In the genomic region with DNA sequence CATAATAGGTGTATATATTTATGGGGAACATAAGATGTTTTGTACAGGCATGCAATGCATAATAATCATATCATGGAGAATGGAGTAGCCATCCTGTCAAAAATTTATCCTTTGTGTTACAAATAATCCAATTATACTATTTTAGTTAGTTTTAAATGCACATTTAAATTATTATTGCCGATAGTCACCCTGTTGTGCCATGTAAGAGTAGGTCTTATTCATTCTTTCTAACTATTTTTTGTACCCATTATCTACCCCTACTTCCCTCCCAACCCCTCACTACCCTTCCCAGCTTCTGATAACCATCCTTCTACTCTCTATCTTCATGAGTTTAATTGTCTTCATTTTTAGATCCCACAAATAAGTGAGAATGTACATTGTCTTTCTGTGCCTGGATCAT, we compare ENCODE assay signal across 12 cellular contexts. TPM values are rescaled to one million over a fixed set of nuclear protein-coding genes. Genes with fewer than 3 reads are reported as not detected.
"Had no signal": no experiment of that assay in that cellular context is flagged by ENCODE, and none has a peak within 500 bp of the region (broad histone marks: within the 10 kb centered on the region; RNA-seq: fewer than 3 reads in every experiment).

No MANE protein-coding gene starts in this region.

- H3K4me3 Mint-ChIP-seq: GM23338, H9, HFFc6 had no signal

- H3K4me3 ChIP-seq: GM23248, GM23338, HAP-1 had no signal

- H3K4me1 ChIP-seq: HAP-1 had no signal

- H3K9me3 ChIP-seq: HAP-1 had no signal

- H3K4me1 Mint-ChIP-seq: GM23338, H9 had no signal

- ATAC-seq: GM23338, HCT116 had no signal

- H3K27ac Mint-ChIP-seq: GM23338, H9, HFFc6 had no signal

- H3K27ac ChIP-seq: GM23248 had no signal

- H2AFZ ChIP-seq: GM23248, GM23338 had no signal

- FAIRE-seq: H1, H54 had no signal

- H3K36me3 ChIP-seq: HAP-1 had no signal

- H3K4me2 ChIP-seq: GM23338 had no signal

- DNase-seq: GM23248, GOT3, H7, H9, HCEC 1CT, HFFc6 had no signal

- H3K9ac ChIP-seq: GM23248 had no signal

- H3K9me3 Mint-ChIP-seq: GM23338 had no signal

RNA-seq across cellular contexts. Expression of gene VN1R5, which starts 8.3 kb away (rescaled TPM):
- total RNA-seq: GM23248, GM23338, H1, H4, H7, H9, HFFc6 had no signal
- polyA plus RNA-seq: GM23248, GM23338, H1 had no signal
